Comparison of ENCODE assay signal across 9 cellular contexts in the genomic region with DNA sequence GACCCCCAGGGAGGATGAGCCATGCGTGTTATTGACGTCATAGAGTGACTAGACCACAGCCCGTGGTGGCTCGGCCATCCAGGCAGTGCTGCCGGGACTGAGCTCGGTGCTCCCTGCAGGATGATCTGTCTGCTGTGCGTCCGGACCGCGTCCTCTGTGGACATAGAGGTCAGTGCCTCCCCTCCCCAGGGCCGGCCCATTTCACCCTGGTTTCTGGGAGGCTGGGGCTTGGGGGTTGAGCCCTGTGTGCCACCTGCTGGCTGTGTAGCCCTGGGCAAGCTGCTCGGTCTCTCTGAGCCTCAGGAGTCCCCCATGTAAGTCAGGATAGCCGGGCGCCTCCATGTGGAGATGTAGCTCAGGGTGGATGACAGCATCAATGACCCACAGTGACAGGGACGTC. TPM values are rescaled to one million over a fixed set of nuclear protein-coding genes. Genes with fewer than 3 reads are reported as not detected.
DNase-seq lines count a peak whose midpoint lies in the region; ATAC-seq and TF ChIP-seq lines count a peak whose summit lies in the region.
"Had no signal": no experiment of that assay in that cellular context is flagged by ENCODE, and none has a peak within 500 bp of the region (broad histone marks: within the 10 kb centered on the region; RNA-seq: fewer than 3 reads in every experiment).

No MANE protein-coding gene starts in this region.

- H3K27me3 Mint-ChIP-seq in activated CD4-positive, alpha-beta T cell treated with anti-CD3 and anti-CD28 coated beads for 36 hours: no peaks in the 10 kb centered on the region
- no peaks in the 10 kb centered on the region for H3K27me3 Mint-ChIP-seq in activated CD4-positive, alpha-beta T cell treated with anti-CD3 and anti-CD28 coated beads, Interleukin-2, amount 10 ng/mL, durations not matched to agents 24 days and 14 days
- H3K27me3 Mint-ChIP-seq: B cell; dendritic cell treated with granulocyte-macrophage colony-stimulating factor and Interleukin-4, amounts not matched to agents 40 ng/mL and 50 ng/mL, for 4 days had no signal

- TF ChIP-seq CTCF in tibial artery (IDR thresholded peaks at IDR 0.05) (peak; percentile 15 to 22), prostate gland (IDR thresholded peaks at IDR 0.05) (peak in 1 of 4 experiments; percentile 18)

- no peaks in the 10 kb centered on the region for H3K9me3 Mint-ChIP-seq in activated CD4-positive, alpha-beta T cell treated with anti-CD3 and anti-CD28 coated beads for 36 hours (ENCODE audit: low read depth)
- no peaks in the 10 kb centered on the region for H3K9me3 Mint-ChIP-seq in activated CD4-positive, alpha-beta T cell treated with anti-CD3 and anti-CD28 coated beads, Interleukin-2, amount 10 ng/mL, durations not matched to agents 24 days and 14 days
- H3K9me3 Mint-ChIP-seq: dendritic cell treated with granulocyte-macrophage colony-stimulating factor and Interleukin-4, amounts not matched to agents 40 ng/mL and 50 ng/mL, for 4 days had no signal

- no peak overlapping the region for H3K4me3 ChIP-seq in tibial artery
- no peak overlapping the region for H3K4me3 ChIP-seq in prostate gland

- CTCF ChIA-PET in activated CD4-positive, alpha-beta T cell treated with anti-CD3 and anti-CD28 coated beads for 36 hours (lab: Charles Lee): no interaction called here

- 69% methylated on average over 15 of the region's 15 CpGs for WGBS in prostate gland

- no peak overlapping the region for H3K27ac ChIP-seq in tibial artery
- H3K27ac ChIP-seq in prostate gland: no peak overlapping the region

- H3K36me3 ChIP-seq in tibial artery (peaks cover 41 to 97% (median 76%) of the 10 kb centered on the region in 3 donors), prostate gland (peaks cover 0 to 2% of the 10 kb centered on the region in 2 donors)

- H3K9me3 ChIP-seq in tibial artery (no peaks in the 10 kb centered on the region), prostate gland (no peaks in the 10 kb centered on the region)

- H3K27me3 ChIP-seq in tibial artery: no peaks in the 10 kb centered on the region
- H3K27me3 ChIP-seq in prostate gland (replicated peaks; ENCODE audit: insufficient read depth): no peaks in the 10 kb centered on the region

- intact Hi-C loops in activated CD4-positive, alpha-beta T cell treated with anti-CD3 and anti-CD28 coated beads for 36 hours (cut with DNase I, micrococcal nuclease): no loop called here
- intact Hi-C loops in activated CD4-positive, alpha-beta T cell treated with anti-CD3 and anti-CD28 coated beads, Interleukin-2, amount 10 ng/mL, durations not matched to agents 24 days and 14 days (cut with micrococcal nuclease): no loop called here
- intact Hi-C loops in tibial artery (cut with DNase I; ENCODE audit: low total_unique reads) (no loop called here), prostate gland (cut with DNase I) (no loop called here)

- no peaks in the 10 kb centered on the region for H3K4me1 Mint-ChIP-seq in activated CD4-positive, alpha-beta T cell treated with anti-CD3 and anti-CD28 coated beads for 36 hours
- H3K4me1 Mint-ChIP-seq in activated CD4-positive, alpha-beta T cell treated with anti-CD3 and anti-CD28 coated beads, Interleukin-2, amount 10 ng/mL, durations not matched to agents 24 days and 14 days: no peaks in the 10 kb centered on the region
- H3K4me1 Mint-ChIP-seq: B cell had no signal

- no peaks in the 10 kb centered on the region for H3K4me1 ChIP-seq in tibial artery
- no peaks in the 10 kb centered on the region for H3K4me1 ChIP-seq in prostate gland (replicated peaks)

- POLR2A ChIA-PET in activated CD4-positive, alpha-beta T cell treated with anti-CD3 and anti-CD28 coated beads for 36 hours (lab: Charles Lee): no interaction called here

- peak; percentile 19 for DNase-seq in activated CD4-positive, alpha-beta T cell treated with anti-CD3 and anti-CD28 coated beads for 36 hours
- DNase-seq in activated CD4-positive, alpha-beta T cell treated with anti-CD3 and anti-CD28 coated beads, Interleukin-2, amount 10 ng/mL, durations not matched to agents 24 days and 14 days: no peak
- DNase-seq in fibroblast of peridontal ligament (ENCODE audit: extremely low read depth): peak; percentile 20
- no peak for DNase-seq in tibial artery
- no peak for DNase-seq in prostate gland (ENCODE audit: low spot score)
- DNase-seq: stimulated activated CD4-positive, alpha-beta T cell treated with anti-CD3 and anti-CD28 coated beads, Interleukin-2, amount 100 ng/mL, for 24 hours had no signal

- no peak for ATAC-seq in activated CD4-positive, alpha-beta T cell treated with anti-CD3 and anti-CD28 coated beads for 36 hours
- no peak for ATAC-seq in HG03280 (IDR thresholded peaks at IDR 0.05; ENCODE audit: unreplicated experiment)

- H3K36me3 Mint-ChIP-seq in activated CD4-positive, alpha-beta T cell treated with anti-CD3 and anti-CD28 coated beads for 36 hours (ENCODE audit: low read depth): peaks cover 1% of the 10 kb centered on the region
- peaks cover 14% of the 10 kb centered on the region for H3K36me3 Mint-ChIP-seq in activated CD4-positive, alpha-beta T cell treated with anti-CD3 and anti-CD28 coated beads, Interleukin-2, amount 10 ng/mL, durations not matched to agents 24 days and 14 days (ENCODE audit: low read depth)

- no peak for TF ChIP-seq POLR2A in prostate gland (IDR thresholded peaks at IDR 0.05)

- no peak overlapping the region for H3K27ac Mint-ChIP-seq in activated CD4-positive, alpha-beta T cell treated with anti-CD3 and anti-CD28 coated beads for 36 hours
- no peak overlapping the region for H3K27ac Mint-ChIP-seq in activated CD4-positive, alpha-beta T cell treated with anti-CD3 and anti-CD28 coated beads, Interleukin-2, amount 10 ng/mL, durations not matched to agents 24 days and 14 days
- H3K27ac Mint-ChIP-seq: B cell; dendritic cell treated with granulocyte-macrophage colony-stimulating factor and Interleukin-4, amounts not matched to agents 40 ng/mL and 50 ng/mL, for 4 days had no signal

- H3K4me3 Mint-ChIP-seq in activated CD4-positive, alpha-beta T cell treated with anti-CD3 and anti-CD28 coated beads for 36 hours: no peak overlapping the region
- H3K4me3 Mint-ChIP-seq in activated CD4-positive, alpha-beta T cell treated with anti-CD3 and anti-CD28 coated beads, Interleukin-2, amount 10 ng/mL, durations not matched to agents 24 days and 14 days: no peak overlapping the region
- H3K4me3 Mint-ChIP-seq: B cell; dendritic cell treated with granulocyte-macrophage colony-stimulating factor and Interleukin-4, amounts not matched to agents 40 ng/mL and 50 ng/mL, for 4 days had no signal

RNA-seq across cellular contexts. Expression of gene TSC2, which starts 8.3 kb away (rescaled TPM):
- 10 to 100 TPM; 49.6 to 72.9 TPM for total RNA-seq in activated CD4-positive, alpha-beta T cell treated with anti-CD3 and anti-CD28 coated beads for 36 hours
- total RNA-seq in activated CD4-positive, alpha-beta T cell treated with anti-CD3 and anti-CD28 coated beads, Interleukin-2, amount 10 ng/mL, durations not matched to agents 24 days and 14 days: 98.8 and 99.8 TPM in 2 replicates
- 100 to 1,000 TPM in 1 of 2 donors, 10 to 100 TPM in 1; 86.3 to 168 TPM for total RNA-seq in prostate gland

RNA-seq across cellular contexts. Expression of gene NTHL1, which starts 8.4 kb away (rescaled TPM):
- 10 to 100 TPM; 22.6 to 26.1 TPM for total RNA-seq in activated CD4-positive, alpha-beta T cell treated with anti-CD3 and anti-CD28 coated beads for 36 hours
- total RNA-seq in activated CD4-positive, alpha-beta T cell treated with anti-CD3 and anti-CD28 coated beads, Interleukin-2, amount 10 ng/mL, durations not matched to agents 24 days and 14 days: 50.3 and 57.7 TPM in 2 replicates
- 10 to 100 TPM; 16.4 to 24.9 TPM for total RNA-seq in prostate gland

RNA-seq across cellular contexts. Expression of gene NHERF2, which starts 29.4 kb away (rescaled TPM):
- 1 to 10 TPM; 1.9 to 2.7 TPM for total RNA-seq in activated CD4-positive, alpha-beta T cell treated with anti-CD3 and anti-CD28 coated beads for 36 hours
- 1.3 and 1.8 TPM in 2 replicates for total RNA-seq in activated CD4-positive, alpha-beta T cell treated with anti-CD3 and anti-CD28 coated beads, Interleukin-2, amount 10 ng/mL, durations not matched to agents 24 days and 14 days
- 100 to 1,000 TPM; 118 to 170 TPM for total RNA-seq in prostate gland

RNA-seq across cellular contexts. Expression of gene NPW, which starts 36.5 kb away (rescaled TPM):
- 1 to 10 TPM; 2.0 to 2.8 TPM for total RNA-seq in activated CD4-positive, alpha-beta T cell treated with anti-CD3 and anti-CD28 coated beads for 36 hours
- total RNA-seq in activated CD4-positive, alpha-beta T cell treated with anti-CD3 and anti-CD28 coated beads, Interleukin-2, amount 10 ng/mL, durations not matched to agents 24 days and 14 days: 6.9 and 7.0 TPM in 2 replicates
- 1 to 10 TPM; 1.8 to 3.6 TPM for total RNA-seq in prostate gland

RNA-seq across cellular contexts. Expression of gene ZNF598, which starts 46.5 kb away (rescaled TPM):
- 10 to 100 TPM; 64.6 to 69.8 TPM for total RNA-seq in activated CD4-positive, alpha-beta T cell treated with anti-CD3 and anti-CD28 coated beads for 36 hours
- total RNA-seq in activated CD4-positive, alpha-beta T cell treated with anti-CD3 and anti-CD28 coated beads, Interleukin-2, amount 10 ng/mL, durations not matched to agents 24 days and 14 days: 93.9 and 99.0 TPM in 2 replicates
- total RNA-seq in prostate gland: 10 to 100 TPM; 30.7 to 74.3 TPM

Comparison
In these comparisons a context has a peak if more than half of its experiments do, and no peak if none do; other contexts are left out.
1. DNase-seq: peak in activated CD4-positive, alpha-beta T cell treated with anti-CD3 and anti-CD28 coated beads for 36 hours (single experiment) and fibroblast of peridontal ligament (single experiment); none in activated CD4-positive, alpha-beta T cell treated with anti-CD3 and anti-CD28 coated beads, Interleukin-2, amount 10 ng/mL, durations not matched to agents 24 days and 14 days (single experiment), tibial artery (0 of 2) and prostate gland (single experiment).
2. RNA of gene NHERF2, which starts 29.4 kb away (total RNA-seq): 118 to 170 TPM in prostate gland; 1.9 to 2.7 TPM in activated CD4-positive, alpha-beta T cell treated with anti-CD3 and anti-CD28 coated beads for 36 hours and 1.3 to 1.8 TPM in activated CD4-positive, alpha-beta T cell treated with anti-CD3 and anti-CD28 coated beads, Interleukin-2, amount 10 ng/mL, durations not matched to agents 24 days and 14 days; every median in the first group is over 10 times any median in the second.